In genomic region chr2:88627856-88628568, GRCh38 we compare ENCODE assay signal across 8 cellular contexts. TPM values are rescaled to one million over a fixed set of nuclear protein-coding genes. Genes with fewer than 3 reads are reported as not detected.
DNase-seq lines count a peak whose midpoint lies in the region; ATAC-seq and TF ChIP-seq lines count a peak whose summit lies in the region.

No MANE protein-coding gene starts in this region.

- H4K20me1 ChIP-seq in DND-41 (ENCODE audit: insufficient read depth, low read length) = peaks cover 24% of the 10 kb centered on the region

- H3K4me2 ChIP-seq in DND-41 (ENCODE audit: insufficient read depth, low read length) = peak overlapping the region; percentile 79

- H3K36me3 ChIP-seq in DND-41 (ENCODE audit: insufficient read depth, low read length) (peaks cover 9% of the 10 kb centered on the region; the same call in 1 of the 2 replicates), SK-N-MC (ENCODE audit: insufficient read depth, low read length) (no peaks in the 10 kb centered on the region), heart left ventricle (no peaks in the 10 kb centered on the region), psoas muscle (ENCODE audit: insufficient read depth in 1 of 2, low read depth in 1 of 2) (no peaks in the 10 kb centered on the region), vagina (no peaks in the 10 kb centered on the region)

- H3K27ac Mint-ChIP-seq in activated naive CD4-positive, alpha-beta T cell treated with anti-CD3 and anti-CD28 coated beads, Interleukin-2, amount 10 ng/mL, durations not matched to agents 7 days and 5 days = no peak overlapping the region

- 2 to 5% (median 3%) methylated on average over 21 of the region's 21 CpGs for WGBS in heart left ventricle, 4 donors
- WGBS in psoas muscle, 3 donors = 3 to 6% (median 3%) methylated on average over 21 of the region's 21 CpGs

- peaks cover 35% of the 10 kb centered on the region for H3K4me1 ChIP-seq in DND-41 (ENCODE audit: insufficient read depth, low read length)
- H3K4me1 ChIP-seq in heart left ventricle = peaks cover 0 to 44% (median 32%) of the 10 kb centered on the region in 12 donors
- peaks cover 31% of the 10 kb centered on the region for H3K4me1 ChIP-seq in psoas muscle
- H3K4me1 ChIP-seq in vagina = peaks cover 46% of the 10 kb centered on the region

- intact Hi-C loops in heart left ventricle (cut with DNase I) = loop anchor here in 8 of 10 donors (1.0 to 5.0 kb wide), 8 partner anchors 28 to 64 kb away; partner anchors contain the start of gene RPIA (in 2 of the 8)
- intact Hi-C loops in psoas muscle (cut with DNase I) = loop anchor here (1.0 to 5.0 kb wide), 3 partner anchors 31 to 39 kb away; no protein-coding TSS in a partner anchor
- intact Hi-C loops in vagina (cut with DNase I) = no loop called here

- H3K27ac ChIP-seq in DND-41 (ENCODE audit: low read length) (peak overlapping the region; percentile 93), SK-N-MC (no peak overlapping the region), heart left ventricle (peak overlapping the region; percentile 88 to 99 (median 98)), psoas muscle (peak overlapping the region; percentile 95), vagina (peak overlapping the region; percentile 97)

- DNase-seq in DND-41 (peak; percentile 72), HuH-7 (ENCODE audit: low spot score) (peak; percentile 65), SK-N-MC (ENCODE audit: low read depth, low spot score) (no peak), heart left ventricle (peak; percentile 92 to 96 (median 92)), psoas muscle (peak; percentile 93 to 96), vagina (ENCODE audit: extremely low spot score in 2 of 2) (peak in 1 of 2 donors; percentile 99)
- peak; percentile 91 for DNase-seq in activated naive CD4-positive, alpha-beta T cell treated with anti-CD3 and anti-CD28 coated beads, Interleukin-2, amount 10 ng/mL, durations not matched to agents 7 days and 5 days

- H3K9me3 Mint-ChIP-seq in activated naive CD4-positive, alpha-beta T cell treated with anti-CD3 and anti-CD28 coated beads, Interleukin-2, amount 10 ng/mL, durations not matched to agents 7 days and 5 days = no peaks in the 10 kb centered on the region

- no peak overlapping the region for H3K4me3 Mint-ChIP-seq in activated naive CD4-positive, alpha-beta T cell treated with anti-CD3 and anti-CD28 coated beads, Interleukin-2, amount 10 ng/mL, durations not matched to agents 7 days and 5 days

- peaks cover 40% of the 10 kb centered on the region for H3K79me2 ChIP-seq in DND-41 (ENCODE audit: insufficient read depth, low read length)

- peak overlapping the region; percentile 95 for H2AFZ ChIP-seq in DND-41 (ENCODE audit: low read depth, low read length)

- CTCF ChIA-PET in activated naive CD4-positive, alpha-beta T cell treated with anti-CD3 and anti-CD28 coated beads, Interleukin-2, amount 10 ng/mL, durations not matched to agents 7 days and 5 days (lab: Charles Lee) = interaction anchor here (0.6 to 1.3 kb wide), 3 partner anchors 17 to 64 kb away, joined by 3 to 5 read pairs (median 4); no protein-coding TSS in a partner anchor

- H3K4me1 Mint-ChIP-seq in activated naive CD4-positive, alpha-beta T cell treated with anti-CD3 and anti-CD28 coated beads, Interleukin-2, amount 10 ng/mL, durations not matched to agents 7 days and 5 days = peaks cover 15% of the 10 kb centered on the region

- TF ChIP-seq CTCF in DND-41 (IDR thresholded peaks at IDR 0.05; ENCODE audit: borderline replicate concordance, extremely low read depth, low read length, poor library complexity, severe bottlenecking) (no peak), heart left ventricle (IDR thresholded peaks at IDR 0.05) (no peak), psoas muscle (IDR thresholded peaks at IDR 0.05) (no peak), vagina (IDR thresholded peaks at IDR 0.05) (no peak)

- ATAC-seq in DND-41 (ENCODE audit: insufficient read depth, low read depth) (peak; percentile 23), GM21526 (IDR thresholded peaks at IDR 0.05; ENCODE audit: low FRiP score, unreplicated experiment) (peak; percentile 45), heart left ventricle (peak; percentile 76 to 86 (median 82)), psoas muscle (peak; percentile 77 to 85 (median 80))

- TF ChIP-seq POLR2A in heart left ventricle (IDR thresholded peaks at IDR 0.05) = peak; percentile 65 to 91
- TF ChIP-seq POLR2A in vagina (IDR thresholded peaks at IDR 0.05) = peak; percentile 33 to 90

- H3K4me3 ChIP-seq in DND-41 (ENCODE audit: low read depth in 1 of 2, low read length in 2 of 2) (peak overlapping the region; percentile 46 to 82), SK-N-MC (peak overlapping the region; percentile 99), heart left ventricle (peak overlapping the region; percentile 24 to 92 (median 66)), psoas muscle (peak overlapping the region; percentile 67), vagina (peak overlapping the region; percentile 49 to 56)

- no peaks in the 10 kb centered on the region for H3K27me3 ChIP-seq in DND-41 (ENCODE audit: insufficient read depth, low read length, poor library complexity)
- no peaks in the 10 kb centered on the region for H3K27me3 ChIP-seq in heart left ventricle
- no peaks in the 10 kb centered on the region for H3K27me3 ChIP-seq in psoas muscle (ENCODE audit: insufficient read depth in 3 of 3, low read length in 2 of 3)
- no peaks in the 10 kb centered on the region for H3K27me3 ChIP-seq in vagina

- H3K27me3 Mint-ChIP-seq in activated naive CD4-positive, alpha-beta T cell treated with anti-CD3 and anti-CD28 coated beads, Interleukin-2, amount 10 ng/mL, durations not matched to agents 7 days and 5 days = peaks cover 4% of the 10 kb centered on the region

- peaks cover 4% of the 10 kb centered on the region for H3K36me3 Mint-ChIP-seq in activated naive CD4-positive, alpha-beta T cell treated with anti-CD3 and anti-CD28 coated beads, Interleukin-2, amount 10 ng/mL, durations not matched to agents 7 days and 5 days

- H3K9ac ChIP-seq in DND-41 (ENCODE audit: low read depth, low read length) (peak overlapping the region; percentile 66), SK-N-MC (ENCODE audit: insufficient read length) (peak overlapping the region; percentile 65)

- H3K9me3 ChIP-seq in DND-41 (ENCODE audit: insufficient read depth, low read length, severe bottlenecking) (no peaks in the 10 kb centered on the region), SK-N-MC (ENCODE audit: low read depth, low read length) (no peaks in the 10 kb centered on the region), heart left ventricle (no peaks in the 10 kb centered on the region), psoas muscle (no peaks in the 10 kb centered on the region), vagina (no peaks in the 10 kb centered on the region)

RNA-seq across cellular contexts. Expression of gene EIF2AK3, which starts 0.7 kb away (rescaled TPM):
- total RNA-seq in heart left ventricle (10 to 100 TPM in 6 of 9 donors, 1 to 10 TPM in 3; 4.7 to 16.1 (median 10.9) TPM), psoas muscle (1 to 10 TPM; 5.0 to 9.6 (median 8.0) TPM), vagina (19.6 TPM)
- polyA plus RNA-seq in heart left ventricle (10 to 100 TPM in 1 of 2 donors, 1 to 10 TPM in 1; 2.7 to 29.9 TPM), psoas muscle (1 to 10 TPM; 2.1 to 7.7 (median 6.7) TPM)

Comparison
In these comparisons a context has a peak if more than half of its experiments do, and no peak if none do; other contexts are left out.
1. ATAC-seq: peak in every context shown above with its lines; median percentile 82 in heart left ventricle; 80 in psoas muscle; 45 in GM21526; 23 in DND-41.